10 cellular contexts compared by ENCODE assay signal in genomic region chr2:38634684-38635083, GRCh38. TPM values are rescaled to one million over a fixed set of nuclear protein-coding genes. Genes with fewer than 3 reads are reported as not detected.
DNase-seq lines count a peak whose midpoint lies in the region; ATAC-seq lines count a peak whose summit lies in the region.
"Had no signal": no experiment of that assay in that cellular context is flagged by ENCODE, and none has a peak within 500 bp of the region (broad histone marks: within the 10 kb centered on the region; RNA-seq: fewer than 3 reads in every experiment).

No MANE protein-coding gene starts in this region.

- H3K9me3 Mint-ChIP-seq in activated naive CD8-positive, alpha-beta T cell (ENCODE audit: low read depth): no peaks in the 10 kb centered on the region
- peaks cover 5% of the 10 kb centered on the region for H3K9me3 Mint-ChIP-seq in activated naive CD8-positive, alpha-beta T cell treated with anti-CD3 and anti-CD28 coated beads for 36 hours
- peaks cover 3% of the 10 kb centered on the region for H3K9me3 Mint-ChIP-seq in natural killer cell treated with Interleukin-12 subunit alpha and Interleukin-12 subunit beta and Interleukin-15 and Interleukin-18, amount 100 ng/mL, for 72 hours
- H3K9me3 Mint-ChIP-seq: HFFc6 had no signal

- no peak for DNase-seq in activated naive CD8-positive, alpha-beta T cell treated with anti-CD3 and anti-CD28 coated beads for 36 hours
- DNase-seq in NOMO-1 treated with DMSO at 0.1 percent for 48 hours (lab: John Stamatoyannopoulos, UW; ENCODE audit: unreplicated experiment) (peak; percentile 95), glomerular visceral epithelial cell (ENCODE audit: extremely low spot score) (no peak), nucleus accumbens (lab: John Stamatoyannopoulos, UW) (no peak), superior temporal gyrus (ENCODE audit: extremely low spot score) (no peak)
- no peak for DNase-seq in natural killer cell treated with Interleukin-12 subunit alpha and Interleukin-12 subunit beta and Interleukin-15 and Interleukin-18, amount 100 ng/mL, for 72 hours (ENCODE audit: low spot score)
- DNase-seq: HFFc6, pancreas had no signal

- no peaks in the 10 kb centered on the region for H3K27me3 Mint-ChIP-seq in activated naive CD8-positive, alpha-beta T cell
- H3K27me3 Mint-ChIP-seq in activated naive CD8-positive, alpha-beta T cell treated with anti-CD3 and anti-CD28 coated beads for 36 hours: peaks cover 3% of the 10 kb centered on the region
- no peaks in the 10 kb centered on the region for H3K27me3 Mint-ChIP-seq in natural killer cell treated with Interleukin-12 subunit alpha and Interleukin-12 subunit beta and Interleukin-15 and Interleukin-18, amount 100 ng/mL, for 72 hours

- H3K4me1 Mint-ChIP-seq in activated naive CD8-positive, alpha-beta T cell (ENCODE audit: low read depth): peaks cover 18% of the 10 kb centered on the region
- peaks cover 28% of the 10 kb centered on the region for H3K4me1 Mint-ChIP-seq in activated naive CD8-positive, alpha-beta T cell treated with anti-CD3 and anti-CD28 coated beads for 36 hours
- peaks cover 4 to 13% of the 10 kb centered on the region in 2 donors for H3K4me1 Mint-ChIP-seq in natural killer cell treated with Interleukin-12 subunit alpha and Interleukin-12 subunit beta and Interleukin-15 and Interleukin-18, amount 100 ng/mL, for 72 hours (ENCODE audit: low read depth in 2 of 2)

- peak overlapping the region; percentile 42 for H3K4me3 Mint-ChIP-seq in activated naive CD8-positive, alpha-beta T cell
- H3K4me3 Mint-ChIP-seq in activated naive CD8-positive, alpha-beta T cell treated with anti-CD3 and anti-CD28 coated beads for 36 hours: no peak overlapping the region
- H3K4me3 Mint-ChIP-seq in natural killer cell treated with Interleukin-12 subunit alpha and Interleukin-12 subunit beta and Interleukin-15 and Interleukin-18, amount 100 ng/mL, for 72 hours: no peak overlapping the region
- H3K4me3 Mint-ChIP-seq: HFFc6 had no signal

- no peak overlapping the region for H3K27ac Mint-ChIP-seq in activated naive CD8-positive, alpha-beta T cell
- H3K27ac Mint-ChIP-seq in activated naive CD8-positive, alpha-beta T cell treated with anti-CD3 and anti-CD28 coated beads for 36 hours: no peak overlapping the region
- no peak overlapping the region for H3K27ac Mint-ChIP-seq in natural killer cell treated with Interleukin-12 subunit alpha and Interleukin-12 subunit beta and Interleukin-15 and Interleukin-18, amount 100 ng/mL, for 72 hours
- H3K27ac Mint-ChIP-seq: HFFc6 had no signal

- H3K36me3 Mint-ChIP-seq in activated naive CD8-positive, alpha-beta T cell: peaks cover 2% of the 10 kb centered on the region
- no peaks in the 10 kb centered on the region for H3K36me3 Mint-ChIP-seq in activated naive CD8-positive, alpha-beta T cell treated with anti-CD3 and anti-CD28 coated beads for 36 hours
- H3K36me3 Mint-ChIP-seq in natural killer cell treated with Interleukin-12 subunit alpha and Interleukin-12 subunit beta and Interleukin-15 and Interleukin-18, amount 100 ng/mL, for 72 hours: peaks cover 5% of the 10 kb centered on the region

- peak; percentile 51 for ATAC-seq in HG02970 (IDR thresholded peaks at IDR 0.05; ENCODE audit: low FRiP score, unreplicated experiment)
- no peak for ATAC-seq in natural killer cell treated with Interleukin-12 subunit alpha and Interleukin-12 subunit beta and Interleukin-15 and Interleukin-18, amount 100 ng/mL, for 72 hours

RNA-seq across cellular contexts. Expression of gene GALM, which starts 31.2 kb away (rescaled TPM):
- total RNA-seq in activated naive CD8-positive, alpha-beta T cell treated with anti-CD3 and anti-CD28 coated beads for 36 hours: 10 to 100 TPM; 42.0 to 42.2 TPM
- total RNA-seq in natural killer cell treated with Interleukin-12 subunit alpha and Interleukin-12 subunit beta and Interleukin-15 and Interleukin-18, amount 100 ng/mL, for 72 hours: 10 to 100 TPM; 19.9 to 50.0 TPM

RNA-seq across cellular contexts. Expression of gene HNRNPLL, which starts 32.0 kb away (rescaled TPM):
- total RNA-seq in activated naive CD8-positive, alpha-beta T cell treated with anti-CD3 and anti-CD28 coated beads for 36 hours: 10 to 100 TPM; 50.6 to 52.2 TPM
- 10 to 100 TPM; 54.5 to 88.4 TPM for total RNA-seq in natural killer cell treated with Interleukin-12 subunit alpha and Interleukin-12 subunit beta and Interleukin-15 and Interleukin-18, amount 100 ng/mL, for 72 hours
